22 cellular contexts compared by ENCODE assay signal in genomic region chr17:55456307-55457240, GRCh38. TPM values are rescaled to one million over a fixed set of nuclear protein-coding genes. Genes with fewer than 3 reads are reported as not detected.
DNase-seq lines count a peak whose midpoint lies in the region; ATAC-seq and TF ChIP-seq lines count a peak whose summit lies in the region.
"Had no signal": no experiment of that assay in that cellular context is flagged by ENCODE, and none has a peak within 500 bp of the region (broad histone marks: within the 10 kb centered on the region; RNA-seq: fewer than 3 reads in every experiment).

No MANE protein-coding gene starts in this region.

- H3K4me3 ChIP-seq in GM23248 (no peak overlapping the region), PC-9 (no peak overlapping the region), skeletal muscle satellite cell (ENCODE audit: low read length) (no peak overlapping the region)

- in situ Hi-C loops in GM23248 (cut with MboI): no loop called here

- POLR2A ChIA-PET in PC-9 (lab: Charles Lee; ENCODE audit: unreplicated experiment): no interaction called here

- H3K27ac ChIP-seq in GM23248 (no peak overlapping the region), PC-9 (no peak overlapping the region)
- H3K27ac ChIP-seq: HL-60 had no signal

- H3K27me3 ChIP-seq in GM23248 (replicated peaks; ENCODE audit: insufficient read depth) (no peaks in the 10 kb centered on the region), PC-9 (ENCODE audit: insufficient read depth, low read depth) (no peaks in the 10 kb centered on the region), skeletal muscle satellite cell (ENCODE audit: control insufficient read depth, insufficient read depth, low read length) (no peaks in the 10 kb centered on the region)

- peaks cover 36% of the 10 kb centered on the region for H3F3A ChIP-seq in GM23248 (ENCODE audit: insufficient read depth)
- peaks cover 36% of the 10 kb centered on the region for H3F3A ChIP-seq in PC-9 (ENCODE audit: insufficient read depth, low read depth)

- no peak for ATAC-seq in HG02938 (IDR thresholded peaks at IDR 0.05; ENCODE audit: unreplicated experiment)

- intact Hi-C loops in PC-9 (cut with micrococcal nuclease; ENCODE audit: unreplicated experiment): no loop called here

- DNase-seq in GM23248 (peak; percentile 23), PC-9 (peak in 1 of 2 experiments; percentile 39), fibroblast of peridontal ligament (ENCODE audit: extremely low read depth) (peak; percentile 54), dedifferentiated amniotic fluid mesenchymal stem cell (ENCODE audit: extremely low spot score) (no peak)
- no peak for DNase-seq in stimulated activated CD4-positive, alpha-beta T cell treated with anti-CD3 and anti-CD28 coated beads, Interleukin-4, amount 100 ng/mL, for 24 hours
- DNase-seq: DMS 273 treated with DMSO at 0.1 percent for 48 hours; GDM1; H7; MM.1S; NCI-H1092; NCI-H146; NCI-H2029 treated with DMSO at 0.1 percent for 48 hours; NCI-H446 treated with DMSO at 0.1 percent for 48 hours; NK-92 treated with Interleukin-12 subunit alpha and Interleukin-12 subunit beta, amount 100 ng/mL, for 24 hours; Right ventricle myocardium superior; SW 1271 had no signal

- TF ChIP-seq CTCF in PC-9 (conservative IDR thresholded peaks at IDR 0.05): no peak

- no peaks in the 10 kb centered on the region for H4K20me1 ChIP-seq in GM23248 (ENCODE audit: insufficient read depth)
- no peaks in the 10 kb centered on the region for H4K20me1 ChIP-seq in PC-9 (ENCODE audit: insufficient read depth)

- H3K9ac ChIP-seq in GM23248 (no peak overlapping the region), skeletal muscle satellite cell (ENCODE audit: low read depth, low read length) (no peak overlapping the region)

- BruUV-seq in PC-9 (replicated peaks; lab: Mats Ljungman, UMichigan): no TSS peak

- H3K79me2 ChIP-seq in GM23248 (ENCODE audit: insufficient read depth) (no peaks in the 10 kb centered on the region), PC-9 (ENCODE audit: low read depth) (no peaks in the 10 kb centered on the region)

- H3K9me3 ChIP-seq in GM23248 (ENCODE audit: low read depth) (no peaks in the 10 kb centered on the region), PC-9 (ENCODE audit: insufficient read depth, low read depth) (no peaks in the 10 kb centered on the region), skeletal muscle satellite cell (replicated peaks; ENCODE audit: low read length) (no peaks in the 10 kb centered on the region)

- CTCF ChIA-PET in PC-9 (lab: Charles Lee): no interaction called here

- H2AFZ ChIP-seq in GM23248: no peak overlapping the region
- H2AFZ ChIP-seq in PC-9: no peak overlapping the region

- peaks cover 55% of the 10 kb centered on the region for H3K4me1 ChIP-seq in GM23248 (ENCODE audit: insufficient read depth)
- H3K4me1 ChIP-seq in PC-9 (replicated peaks; ENCODE audit: insufficient read depth): peaks cover 74% of the 10 kb centered on the region
- H3K4me1 ChIP-seq in skeletal muscle satellite cell (ENCODE audit: control insufficient read depth, insufficient read depth, low read length): peaks cover 74% of the 10 kb centered on the region

- H3K36me3 ChIP-seq in GM23248 (ENCODE audit: low read depth) (no peaks in the 10 kb centered on the region), PC-9 (ENCODE audit: low read depth) (no peaks in the 10 kb centered on the region), skeletal muscle satellite cell (ENCODE audit: insufficient read depth, low read length) (no peaks in the 10 kb centered on the region)

- WGBS in GM23248 (ENCODE audit: low coverage in 1 of 2, low lambda C conversion rate in 2 of 2, missing lambda C conversion rate in 2 of 2), 2 experiments: 81 to 84% methylated on average over 6 of the region's 6 CpGs

- H3K4me2 ChIP-seq in GM23248 (ENCODE audit: unreplicated experiment): no peak overlapping the region
- 0 out of 2 replicates have a peak overlapping the region, but pooled peaks have one; percentile 17 for H3K4me2 ChIP-seq in PC-9
- H3K4me2 ChIP-seq in skeletal muscle satellite cell (ENCODE audit: low read length): peak overlapping the region; percentile 37

- H3K9me2 ChIP-seq in GM23248 (ENCODE audit: insufficient read depth): no peaks in the 10 kb centered on the region
- H3K9me2 ChIP-seq in PC-9 (ENCODE audit: insufficient read depth): no peaks in the 10 kb centered on the region

RNA-seq across cellular contexts. Expression of gene MMD, which starts 34.9 kb away (rescaled TPM):
- 6.6 and 8.3 TPM in 2 replicates for total RNA-seq in GM23248 (2014; rRNA removed; shearing (Covaris generic))
- 6.0 and 6.7 TPM in 2 replicates for polyA plus RNA-seq in GM23248 (2016; fragmentation: Nextera tagmentation; extraction: Ambion mirVana)
- 7.2 and 9.9 TPM in 2 replicates for total RNA-seq in PC-9 (2021)
- 86.3 and 96.6 TPM in 2 replicates for total RNA-seq in skeletal muscle satellite cell (2012; rRNA removed)

RNA-seq across cellular contexts. Expression of gene SMIM36, which starts 54.7 kb away (rescaled TPM):
- not detected in 2 replicates for total RNA-seq in GM23248 (2014; rRNA removed; shearing (Covaris generic))
- not detected in 2 replicates for polyA plus RNA-seq in GM23248 (2016; fragmentation: Nextera tagmentation; extraction: Ambion mirVana)
- not detected in 2 replicates for total RNA-seq in PC-9 (2021)
- not detected in 2 replicates for total RNA-seq in skeletal muscle satellite cell (2012; rRNA removed)
- total RNA-seq: H7, HT1080, LHCN-M2, Right ventricle myocardium superior had no signal
- polyA plus RNA-seq: CD14-positive monocyte had no signal

Comparison
In these comparisons a context has a peak if more than half of its experiments do, and no peak if none do; other contexts are left out.
1. DNase-seq: peak in GM23248 (single experiment) and fibroblast of peridontal ligament (single experiment); none in stimulated activated CD4-positive, alpha-beta T cell treated with anti-CD3 and anti-CD28 coated beads, Interleukin-4, amount 100 ng/mL, for 24 hours (single experiment) and dedifferentiated amniotic fluid mesenchymal stem cell (single experiment).